Comparison of ENCODE assay signal across 20 cellular contexts in genomic region chr7:55158541-55158940, GRCh38.
DNase-seq lines count a peak whose midpoint lies in the region; ATAC-seq, FAIRE-seq and TF ChIP-seq lines count a peak whose summit lies in the region.
"Had no signal": no experiment of that assay in that cellular context is flagged by ENCODE, and none has a peak within 500 bp of the region (broad histone marks: within the 10 kb centered on the region; RNA-seq: fewer than 3 reads in every experiment).

No MANE protein-coding gene starts in this region.

- DNase-seq in ELF-1 (ENCODE audit: low read depth, low spot score) (peak; percentile 51), RWPE2 (ENCODE audit: low spot score) (no peak), fibroblast of pulmonary artery (ENCODE audit: low read depth) (peak; percentile 28), osteoblast (ENCODE audit: insufficient read length, low spot score, missing footprints) (peak; percentile 95), HTR-8/SVneo (ENCODE audit: insufficient read length, low spot score) (no peak), cortex of kidney (lab: John Stamatoyannopoulos, UW) (no peak), transverse colon (no peak)
- DNase-seq: activated CD4-positive, alpha-beta T cell treated with anti-CD3 and anti-CD28 coated beads, Interleukin-2, amount 50 U/mL, for 48 hours; activated naive CD8-positive, alpha-beta T cell treated with anti-CD3 and anti-CD28 coated beads for 36 hours; activated T-cell treated with anti-CD3 and anti-CD28 coated beads, Interleukin-2, amount 50 U/mL, for 4 hours; midbrain; NCI-H187 treated with DMSO at 0.1 percent for 48 hours; NCI-H526 treated with DMSO at 0.1 percent for 48 hours; OCI-M1; stimulated activated CD4-positive, alpha-beta T cell treated with anti-CD3 and anti-CD28 coated beads, Interleukin-4, amount 100 ng/mL, for 1 hour; stimulated activated CD8-positive, alpha-beta memory T cell treated with anti-CD3 and anti-CD28 coated beads, Interleukin-4, amount 100 ng/mL, for 48 hours had no signal

- in situ Hi-C loops in transverse colon (cut with MboI; ENCODE audit: low pct_ligation_motif_present in 1 of 4, low pct_unique_long_range_greater_than_20kb in 1 of 4, low sequenced_read_pairs in 3 of 4) = no loop called here

- no peak for FAIRE-seq in HTR-8/SVneo (lab: Jason Lieb, UNC)
- FAIRE-seq: islet of Langerhans had no signal

- H3K27ac ChIP-seq in RWPE2 (ENCODE audit: poor library complexity, severe bottlenecking) (no peak overlapping the region), osteoblast (ENCODE audit: low read depth, low read length) (peak overlapping the region; percentile 70), transverse colon (no peak overlapping the region)
- H3K27ac ChIP-seq: BLaER1 treated with 17β-estradiol and CSF1 and Interleukin-3, amounts not matched to agents 10 nM and 100 nM; suprapubic skin had no signal

- TF ChIP-seq POLR2A in transverse colon (IDR thresholded peaks at IDR 0.05) = no peak

- H3K79me2 ChIP-seq in osteoblast (ENCODE audit: insufficient read depth, low read length) = peaks cover 9% of the 10 kb centered on the region

- H3K27me3 ChIP-seq in RWPE2 (ENCODE audit: insufficient read depth, poor library complexity, severe bottlenecking) = no peaks in the 10 kb centered on the region
- H3K27me3 ChIP-seq in osteoblast (ENCODE audit: insufficient read depth, low read length) = no peaks in the 10 kb centered on the region
- no peaks in the 10 kb centered on the region for H3K27me3 ChIP-seq in transverse colon
- H3K27me3 ChIP-seq: BLaER1 treated with 17β-estradiol and CSF1 and Interleukin-3, amounts not matched to agents 10 nM and 100 nM; suprapubic skin had no signal

- intact Hi-C loops in transverse colon (cut with DNase I; ENCODE audit: low total_unique reads) = no loop called here

- 0 out of 3 replicates have a peak, but pooled peaks have one; percentile 16 for ATAC-seq in RWPE2 (ENCODE audit: low read depth)
- ATAC-seq in HG02763 (IDR thresholded peaks at IDR 0.05; ENCODE audit: unreplicated experiment) = no peak
- ATAC-seq: activated T-cell treated with anti-CD3 and anti-CD28 coated beads, Interleukin-2, amount 50 U/mL, for 4 hours had no signal

- TF ChIP-seq EP300 in transverse colon (IDR thresholded peaks at IDR 0.05; ENCODE audit: low read depth) = no peak

- H3K4me1 ChIP-seq in RWPE2 (ENCODE audit: insufficient read depth, poor library complexity, severe bottlenecking) = no peaks in the 10 kb centered on the region
- H3K4me1 ChIP-seq in osteoblast (ENCODE audit: insufficient read depth, low read length) = peaks cover 31% of the 10 kb centered on the region
- no peaks in the 10 kb centered on the region for H3K4me1 ChIP-seq in transverse colon
- H3K4me1 ChIP-seq: suprapubic skin had no signal

- H3K9me3 ChIP-seq in RWPE2 (ENCODE audit: severe bottlenecking) (no peaks in the 10 kb centered on the region), osteoblast (ENCODE audit: low read depth, low read length) (no peaks in the 10 kb centered on the region), transverse colon (no peaks in the 10 kb centered on the region)
- H3K9me3 ChIP-seq: BLaER1 treated with 17β-estradiol and CSF1 and Interleukin-3, amounts not matched to agents 10 nM and 100 nM; suprapubic skin had no signal

- H2AFZ ChIP-seq in osteoblast (ENCODE audit: low read length) = no peak overlapping the region

- 20 to 67% methylated on average over 1 to 2 of the region's 2 CpGs for WGBS in transverse colon (ENCODE audit: low coverage in 1 of 2), 2 donors

- no peak overlapping the region for H3K4me3 ChIP-seq in RWPE2 (ENCODE audit: severe bottlenecking)
- H3K4me3 ChIP-seq in fibroblast of pulmonary artery (replicated peaks; ENCODE audit: low read depth, low read length) = no peak overlapping the region
- H3K4me3 ChIP-seq in osteoblast (ENCODE audit: insufficient read depth, low read length) = no peak overlapping the region
- H3K4me3 ChIP-seq in transverse colon = no peak overlapping the region
- H3K4me3 ChIP-seq: BLaER1 treated with 17β-estradiol and CSF1 and Interleukin-3, amounts not matched to agents 10 nM and 100 nM; suprapubic skin had no signal

- no peaks in the 10 kb centered on the region for H4K20me1 ChIP-seq in osteoblast (ENCODE audit: insufficient read depth, low read length)
- H4K20me1 ChIP-seq: BLaER1 treated with 17β-estradiol and CSF1 and Interleukin-3, amounts not matched to agents 10 nM and 100 nM had no signal

- TF ChIP-seq CTCF in RWPE2 (IDR thresholded peaks at IDR 0.05; ENCODE audit: poor library complexity, severe bottlenecking) = no peak
- TF ChIP-seq CTCF in fibroblast of pulmonary artery (IDR thresholded peaks at IDR 0.05; ENCODE audit: low read length, missing control alignments) = no peak
- no peak for TF ChIP-seq CTCF in osteoblast (IDR thresholded peaks at IDR 0.05; ENCODE audit: extremely low read depth, low read depth, low read length)
- TF ChIP-seq CTCF in transverse colon (IDR thresholded peaks at IDR 0.05) = no peak

- H3K4me2 ChIP-seq in osteoblast (ENCODE audit: insufficient read depth, low read length) = peak overlapping the region; percentile 0
- H3K4me2 ChIP-seq: BLaER1 treated with 17β-estradiol and CSF1 and Interleukin-3, amounts not matched to agents 10 nM and 100 nM had no signal

- H3K36me3 ChIP-seq in RWPE2 (ENCODE audit: low read depth) = peaks cover 100% of the 10 kb centered on the region
- peaks cover 88% of the 10 kb centered on the region for H3K36me3 ChIP-seq in osteoblast (ENCODE audit: insufficient read depth, low read length)
- H3K36me3 ChIP-seq in transverse colon = peaks cover 0 to 40% (median 7%) of the 10 kb centered on the region in 4 donors
- H3K36me3 ChIP-seq: BLaER1 treated with 17β-estradiol and CSF1 and Interleukin-3, amounts not matched to agents 10 nM and 100 nM had no signal

Comparison
In these comparisons a context has a peak if more than half of its experiments do, and no peak if none do; other contexts are left out.
1. DNase-seq: peak in ELF-1 (single experiment), fibroblast of pulmonary artery (single experiment) and osteoblast (single experiment); none in RWPE2 (single experiment), HTR-8/SVneo (single experiment), cortex of kidney (single experiment) and transverse colon (single experiment).